ENCODE assay signal across 24 cellular contexts in genomic region chr16:65415460-65415859, GRCh38.
DNase-seq lines count a peak whose midpoint lies in the region; ATAC-seq and TF ChIP-seq lines count a peak whose summit lies in the region.
"Had no signal": no experiment of that assay in that cellular context is flagged by ENCODE, and none has a peak within 500 bp of the region (broad histone marks: within the 10 kb centered on the region; RNA-seq: fewer than 3 reads in every experiment).

No MANE protein-coding gene starts in this region.

- H3K27ac Mint-ChIP-seq in stimulated activated effector memory CD8-positive, alpha-beta T cell treated with anti-CD3 and anti-CD28 coated beads, Interleukin-12 subunit alpha, Interleukin-12 subunit beta, amount 100 ng/mL, for 72 hours = no peak overlapping the region
- H3K27ac Mint-ChIP-seq: effector memory CD8-positive, alpha-beta T cell; T-cell had no signal

- TF ChIP-seq CTCF in brain microvascular endothelial cell (IDR thresholded peaks at IDR 0.05; ENCODE audit: low read depth, low read length, missing control alignments) = no peak
- no peak for TF ChIP-seq CTCF in left lung (IDR thresholded peaks at IDR 0.05)

- in situ Hi-C loops in brain microvascular endothelial cell (cut with HindIII; ENCODE audit: low pct_ligation_motif_present, low sequenced_read_pairs) = no loop called here

- intact Hi-C loops in left lung (cut with DNase I) = no loop called here

- H3K27me3 ChIP-seq in brain microvascular endothelial cell (replicated peaks) (no peaks in the 10 kb centered on the region), left lung (no peaks in the 10 kb centered on the region)
- H3K27me3 ChIP-seq: adrenal gland, ovary, upper lobe of left lung had no signal

- H3K9me3 ChIP-seq in left lung = no peaks in the 10 kb centered on the region
- H3K9me3 ChIP-seq: A549, adrenal gland, HAP-1, ovary, upper lobe of left lung had no signal

- ATAC-seq in left lung (peak; percentile 24), HG03432 (IDR thresholded peaks at IDR 0.05; ENCODE audit: unreplicated experiment) (no peak)
- no peak for ATAC-seq in stimulated activated effector memory CD8-positive, alpha-beta T cell treated with anti-CD3 and anti-CD28 coated beads, Interleukin-12 subunit alpha, Interleukin-12 subunit beta, amount 100 ng/mL, for 72 hours
- ATAC-seq: A549; effector memory CD8-positive, alpha-beta T cell; heart left ventricle; Right ventricle myocardium inferior; T-cell had no signal

- no peaks in the 10 kb centered on the region for H3K4me1 Mint-ChIP-seq in stimulated activated effector memory CD8-positive, alpha-beta T cell treated with anti-CD3 and anti-CD28 coated beads, Interleukin-12 subunit alpha, Interleukin-12 subunit beta, amount 100 ng/mL, for 72 hours
- H3K4me1 Mint-ChIP-seq: T-cell had no signal

- H3K4me3 ChIP-seq in brain microvascular endothelial cell (ENCODE audit: low read depth, low read length) = no peak overlapping the region
- H3K4me3 ChIP-seq in left lung = no peak overlapping the region
- H3K4me3 ChIP-seq: A549, adrenal gland, HAP-1, heart left ventricle, lung, ovary, upper lobe of left lung had no signal

- no peaks in the 10 kb centered on the region for H3K4me1 ChIP-seq in left lung
- H3K4me1 ChIP-seq: A549, HAP-1, heart left ventricle, upper lobe of left lung had no signal

- H3K9me3 Mint-ChIP-seq in stimulated activated effector memory CD8-positive, alpha-beta T cell treated with anti-CD3 and anti-CD28 coated beads, Interleukin-12 subunit alpha, Interleukin-12 subunit beta, amount 100 ng/mL, for 72 hours = peaks cover 15% of the 10 kb centered on the region

- no peak overlapping the region for H3K4me3 Mint-ChIP-seq in stimulated activated effector memory CD8-positive, alpha-beta T cell treated with anti-CD3 and anti-CD28 coated beads, Interleukin-12 subunit alpha, Interleukin-12 subunit beta, amount 100 ng/mL, for 72 hours
- H3K4me3 Mint-ChIP-seq: effector memory CD8-positive, alpha-beta T cell; T-cell had no signal

- no peaks in the 10 kb centered on the region for H3K36me3 Mint-ChIP-seq in stimulated activated effector memory CD8-positive, alpha-beta T cell treated with anti-CD3 and anti-CD28 coated beads, Interleukin-12 subunit alpha, Interleukin-12 subunit beta, amount 100 ng/mL, for 72 hours
- H3K36me3 Mint-ChIP-seq: T-cell had no signal

- H3K36me3 ChIP-seq in brain microvascular endothelial cell (replicated peaks) (no peaks in the 10 kb centered on the region), left lung (no peaks in the 10 kb centered on the region)
- H3K36me3 ChIP-seq: adrenal gland, HAP-1, heart left ventricle, ovary, upper lobe of left lung had no signal

- H3K27ac ChIP-seq in brain microvascular endothelial cell (no peak overlapping the region), left lung (no peak overlapping the region)
- H3K27ac ChIP-seq: A549, heart left ventricle, ovary, upper lobe of left lung had no signal

- peak; percentile 79 for DNase-seq in Daoy (ENCODE audit: low read depth)
- peak; percentile 92 for DNase-seq in M059J (ENCODE audit: low read depth)
- DNase-seq in brain microvascular endothelial cell = peak; percentile 20
- no peak for DNase-seq in left lung
- DNase-seq in stimulated activated effector memory CD8-positive, alpha-beta T cell treated with anti-CD3 and anti-CD28 coated beads, Interleukin-12 subunit alpha, Interleukin-12 subunit beta, amount 100 ng/mL, for 72 hours (ENCODE audit: low spot score in 2 of 2) = no peak
- no peak for DNase-seq in activated CD4-positive, CD25-positive, alpha-beta regulatory T cell (lab: John Stamatoyannopoulos, UW)
- DNase-seq in nucleus accumbens (lab: John Stamatoyannopoulos, UW) = no peak
- DNase-seq: activated CD4-positive, alpha-beta T cell treated with anti-CD3 and anti-CD28 coated beads for 4 hours; adrenal gland; C1 segment of cervical spinal cord; effector memory CD8-positive, alpha-beta T cell; heart left ventricle; NCI-H1105; NCI-H2081 treated with DMSO at 0.1 percent for 48 hours; NCI-H510A treated with DMSO at 0.1 percent for 48 hours; ovary; stimulated activated CD4-positive, alpha-beta T cell treated with anti-CD3 and anti-CD28 coated beads, Interleukin-2, amount 100 ng/mL, for 48 hours; T-cell; upper lobe of left lung had no signal

Comparison
In these comparisons a context has a peak if more than half of its experiments do, and no peak if none do; other contexts are left out.
1. DNase-seq: peak in Daoy (single experiment), M059J (single experiment) and brain microvascular endothelial cell (single experiment); none in left lung (0 of 2), stimulated activated effector memory CD8-positive, alpha-beta T cell treated with anti-CD3 and anti-CD28 coated beads, Interleukin-12 subunit alpha, Interleukin-12 subunit beta, amount 100 ng/mL, for 72 hours (0 of 2), activated CD4-positive, CD25-positive, alpha-beta regulatory T cell (0 of 4) and nucleus accumbens (0 of 56).